In the genomic region with DNA sequence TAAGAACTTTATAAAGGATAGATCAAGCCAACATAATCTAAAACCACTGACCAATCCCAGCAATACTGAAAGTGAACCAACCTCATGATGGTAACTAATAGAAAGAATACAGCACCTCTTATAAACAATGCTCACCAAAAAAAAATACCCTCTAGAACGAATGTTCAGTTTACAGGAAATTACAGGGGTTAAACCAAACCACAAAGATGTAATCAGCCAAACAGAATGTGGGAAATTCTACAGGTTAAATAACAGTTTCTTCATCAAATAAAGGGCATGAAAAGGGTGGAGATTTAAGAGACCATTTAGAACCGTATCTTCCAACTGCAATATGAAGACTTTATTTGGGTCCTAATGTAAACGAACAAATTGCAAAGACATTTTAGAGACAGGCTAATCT, we compare ENCODE assay signal across 12 cellular contexts. TPM values are rescaled to one million over a fixed set of nuclear protein-coding genes. Genes with fewer than 3 reads are reported as not detected.
DNase-seq lines count a peak whose midpoint lies in the region; ATAC-seq, FAIRE-seq and TF ChIP-seq lines count a peak whose summit lies in the region.
"Had no signal": no experiment of that assay in that cellular context is flagged by ENCODE, and none has a peak within 500 bp of the region (broad histone marks: within the 10 kb centered on the region; RNA-seq: fewer than 3 reads in every experiment).

No MANE protein-coding gene starts in this region.

- no peak for FAIRE-seq in GM19239 (lab: Jason Lieb, UNC)

- H3K9me3 Mint-ChIP-seq in activated CD8-positive, alpha-beta T cell treated with anti-CD3 and anti-CD28 coated beads for 36 hours = peaks cover 2% of the 10 kb centered on the region
- H3K9me3 Mint-ChIP-seq in memory B cell = peaks cover 6% of the 10 kb centered on the region

- intact Hi-C loops in activated CD8-positive, alpha-beta T cell treated with anti-CD3 and anti-CD28 coated beads for 36 hours (cut with micrococcal nuclease) = no loop called here
- intact Hi-C loops in posterior cingulate gyrus (cut with DNase I) = no loop called here

- ATAC-seq in HG02852 (IDR thresholded peaks at IDR 0.05; ENCODE audit: unreplicated experiment) = peak; percentile 50
- peak; percentile 77 for ATAC-seq in activated CD8-positive, alpha-beta T cell treated with anti-CD3 and anti-CD28 coated beads for 36 hours
- peak; percentile 75 for ATAC-seq in memory B cell (ENCODE audit: low read depth)
- no peak for ATAC-seq in GM18873 (IDR thresholded peaks at IDR 0.05; ENCODE audit: low FRiP score, unreplicated experiment)
- ATAC-seq: heart right ventricle had no signal

- CTCF ChIA-PET in activated CD8-positive, alpha-beta T cell treated with anti-CD3 and anti-CD28 coated beads for 36 hours (lab: Charles Lee) = no interaction called here

- peaks cover 12% of the 10 kb centered on the region for H3K36me3 Mint-ChIP-seq in activated CD8-positive, alpha-beta T cell treated with anti-CD3 and anti-CD28 coated beads for 36 hours (ENCODE audit: low read depth)
- H3K36me3 Mint-ChIP-seq in memory B cell = peaks cover 13% of the 10 kb centered on the region

- H3K27ac Mint-ChIP-seq in activated CD8-positive, alpha-beta T cell treated with anti-CD3 and anti-CD28 coated beads for 36 hours = peak overlapping the region; percentile 89
- H3K27ac Mint-ChIP-seq in memory B cell = peak overlapping the region; percentile 91

- DNase-seq in EL (peak; percentile 18), memory B cell (ENCODE audit: low spot score in 2 of 2) (no peak), GM19239 (ENCODE audit: insufficient read length, low spot score) (no peak), posterior cingulate gyrus (no peak), NCI-H446 treated with DMSO at 0.1 percent for 48 hours (lab: John Stamatoyannopoulos, UW) (no peak)
- DNase-seq in activated CD8-positive, alpha-beta T cell treated with anti-CD3 and anti-CD28 coated beads for 36 hours = no peak
- DNase-seq: DMS153; heart right ventricle; NCI-H187 treated with DMSO at 0.1 percent for 48 hours; stimulated activated CD4-positive, alpha-beta T cell treated with anti-CD3 and anti-CD28 coated beads, Interleukin-12 subunit alpha, Interleukin-12 subunit beta, amount 100 ng/mL, for 4 hours had no signal

- no peaks in the 10 kb centered on the region for H3K27me3 Mint-ChIP-seq in activated CD8-positive, alpha-beta T cell treated with anti-CD3 and anti-CD28 coated beads for 36 hours
- H3K27me3 Mint-ChIP-seq in memory B cell = no peaks in the 10 kb centered on the region

- TF ChIP-seq CTCF in activated CD8-positive, alpha-beta T cell treated with anti-CD3 and anti-CD28 coated beads for 36 hours (IDR thresholded peaks at IDR 0.05) = no peak

- peaks cover 47% of the 10 kb centered on the region for H3K4me1 Mint-ChIP-seq in activated CD8-positive, alpha-beta T cell treated with anti-CD3 and anti-CD28 coated beads for 36 hours (ENCODE audit: low read depth)
- H3K4me1 Mint-ChIP-seq in memory B cell = peaks cover 40% of the 10 kb centered on the region

- POLR2A ChIA-PET in activated CD8-positive, alpha-beta T cell treated with anti-CD3 and anti-CD28 coated beads for 36 hours (lab: Charles Lee) = no interaction called here

- peak overlapping the region; percentile 36 for H3K4me3 Mint-ChIP-seq in activated CD8-positive, alpha-beta T cell treated with anti-CD3 and anti-CD28 coated beads for 36 hours
- peak overlapping the region; percentile 42 for H3K4me3 Mint-ChIP-seq in memory B cell

RNA-seq across cellular contexts. Expression of a gene that starts 30.4 kb away (rescaled TPM):
- 10 to 100 TPM; 38.8 to 41.9 TPM for total RNA-seq in activated CD8-positive, alpha-beta T cell treated with anti-CD3 and anti-CD28 coated beads for 36 hours

RNA-seq across cellular contexts. Expression of a gene that starts 30.8 kb away (rescaled TPM):
- 10 to 100 TPM; 35.4 to 37.8 TPM for total RNA-seq in activated CD8-positive, alpha-beta T cell treated with anti-CD3 and anti-CD28 coated beads for 36 hours
